ENCODE assay signal across 9 cellular contexts in the genomic region with DNA sequence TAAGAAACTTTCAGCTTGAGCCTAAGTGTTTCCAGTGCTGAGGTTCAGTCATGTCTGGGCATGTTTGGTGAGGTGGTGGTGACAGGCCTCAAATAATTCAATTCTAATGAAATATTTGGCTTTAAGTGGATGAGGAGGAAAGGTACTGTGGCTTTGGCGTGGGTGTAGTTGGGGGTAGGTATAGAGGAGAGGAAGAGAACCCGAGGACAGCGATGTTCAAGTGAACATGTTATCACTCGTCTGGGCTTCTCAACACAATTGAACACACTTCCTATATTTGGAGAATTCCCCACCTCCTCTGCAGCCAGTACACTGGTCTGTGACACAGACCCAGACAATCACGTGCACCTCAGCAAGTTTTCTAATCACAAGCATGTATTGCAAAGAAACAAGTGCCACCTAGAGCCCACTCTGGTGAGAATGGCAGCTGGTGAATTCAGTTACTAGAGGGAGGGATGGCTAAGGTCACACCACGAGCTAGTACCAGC. TPM values are rescaled to one million over a fixed set of nuclear protein-coding genes. Genes with fewer than 3 reads are reported as not detected.
A peak's percentile ranks its signal among the peaks of the same experiment; 100 is the strongest.
DNase-seq lines count a peak whose midpoint lies in the region; ATAC-seq, FAIRE-seq and TF ChIP-seq lines count a peak whose summit lies in the region.
"Had no signal": no experiment of that assay in that cellular context is flagged by ENCODE, and none has a peak within 500 bp of the region (broad histone marks: within the 10 kb centered on the region; RNA-seq: fewer than 3 reads in every experiment).

No MANE protein-coding gene starts in this region.

- H3K27ac Mint-ChIP-seq in activated T-helper 17 cell treated with anti-CD3 and anti-CD28 coated beads, Interleukin-2, amount 50 U/mL, for 72 hours, result peak overlapping the region; percentile 73

- H3K4me3 Mint-ChIP-seq in activated T-helper 17 cell treated with anti-CD3 and anti-CD28 coated beads, Interleukin-2, amount 50 U/mL, for 72 hours, result peak overlapping the region; percentile 59

- H3K4me1 Mint-ChIP-seq in activated T-helper 17 cell treated with anti-CD3 and anti-CD28 coated beads, Interleukin-2, amount 50 U/mL, for 72 hours, result peaks cover 28% of the 10 kb centered on the region

- H3K27me3 ChIP-seq in osteoblast (ENCODE audit: insufficient read depth, low read length) (no peaks in the 10 kb centered on the region), dorsolateral prefrontal cortex (no peaks in the 10 kb centered on the region)

- FAIRE-seq in RCC 7860 (lab: Jason Lieb, UNC), result no peak

- peak; percentile 24; the same call in 1 of the 2 replicates for TF ChIP-seq CTCF in GM12874 (IDR thresholded peaks at IDR 0.05; ENCODE audit: insufficient read depth, low read depth, low read length)
- no peak for TF ChIP-seq CTCF in osteoblast (IDR thresholded peaks at IDR 0.05; ENCODE audit: extremely low read depth, low read depth, low read length)
- TF ChIP-seq CTCF in dorsolateral prefrontal cortex (IDR thresholded peaks at IDR 0.05 in 54 of 56, conservative IDR thresholded peaks at IDR 0.05 in 2 of 56; ENCODE audit: low read depth in 1 of 56, partially characterized antibody in 56 of 56), result no peak

- H3K79me2 ChIP-seq in osteoblast (ENCODE audit: insufficient read depth, low read length), result no peaks in the 10 kb centered on the region

- no peaks in the 10 kb centered on the region for H4K20me1 ChIP-seq in osteoblast (ENCODE audit: insufficient read depth, low read length)

- no peak overlapping the region for H3K4me3 ChIP-seq in osteoblast (ENCODE audit: insufficient read depth, low read length)
- H3K4me3 ChIP-seq in dorsolateral prefrontal cortex, result no peak overlapping the region
- H3K4me3 ChIP-seq: SJSA1 had no signal

- no peaks in the 10 kb centered on the region for H3K36me3 ChIP-seq in osteoblast (ENCODE audit: insufficient read depth, low read length)
- H3K36me3 ChIP-seq: SJSA1 had no signal

- H2AFZ ChIP-seq in osteoblast (ENCODE audit: low read length), result peak overlapping the region; percentile 42

- H3K9me3 Mint-ChIP-seq in activated T-helper 17 cell treated with anti-CD3 and anti-CD28 coated beads, Interleukin-2, amount 50 U/mL, for 72 hours, result no peaks in the 10 kb centered on the region

- intact Hi-C loops in dorsolateral prefrontal cortex (cut with DNase I), result loop anchor here (5.0 to 10.0 kb wide), 3 partner anchors 115 to 273 kb away; partner anchors contain the start of genes IFNG (in 1 of the 2) and IL26 (in 1 of the 2)

- H3K27ac ChIP-seq in osteoblast (ENCODE audit: low read depth, low read length) (no peak overlapping the region), dorsolateral prefrontal cortex (no peak overlapping the region)
- H3K27ac ChIP-seq: SJSA1 had no signal

- H3K4me1 ChIP-seq in osteoblast (ENCODE audit: insufficient read depth, low read length), result no peaks in the 10 kb centered on the region
- H3K4me1 ChIP-seq: SJSA1 had no signal

- DNase-seq in osteoblast (ENCODE audit: insufficient read length, low spot score, missing footprints) (no peak), RCC 7860 (ENCODE audit: low spot score) (no peak), islet precursor cell (no peak), dorsolateral prefrontal cortex (no peak)

- peak; percentile 77 for ATAC-seq in GM19463 (IDR thresholded peaks at IDR 0.05; ENCODE audit: unreplicated experiment)
- peak; percentile 89 for ATAC-seq in HG03442 (IDR thresholded peaks at IDR 0.05; ENCODE audit: unreplicated experiment)
- peak; percentile 68 for ATAC-seq in activated T-helper 17 cell treated with anti-CD3 and anti-CD28 coated beads, Interleukin-2, amount 50 U/mL, for 72 hours (replicated peaks)

- no peaks in the 10 kb centered on the region for H3K27me3 Mint-ChIP-seq in activated T-helper 17 cell treated with anti-CD3 and anti-CD28 coated beads, Interleukin-2, amount 50 U/mL, for 72 hours

- no peaks in the 10 kb centered on the region for H3K9me3 ChIP-seq in osteoblast (ENCODE audit: low read depth, low read length)
- H3K9me3 ChIP-seq: SJSA1 had no signal

- H3K36me3 Mint-ChIP-seq in activated T-helper 17 cell treated with anti-CD3 and anti-CD28 coated beads, Interleukin-2, amount 50 U/mL, for 72 hours (ENCODE audit: low read depth), result no peaks in the 10 kb centered on the region

- H3K4me2 ChIP-seq in osteoblast (ENCODE audit: insufficient read depth, low read length), result no peak overlapping the region

RNA-seq across cellular contexts. Expression of gene IFNG-AS1, which starts 53.0 kb away (rescaled TPM):
- total RNA-seq in activated T-helper 17 cell treated with anti-CD3 and anti-CD28 coated beads, Interleukin-2, amount 50 U/mL, for 72 hours, result not detected
- total RNA-seq in osteoblast (under 0.01 and 0.29 TPM in 2 replicates), dorsolateral prefrontal cortex (1 to 10 TPM in 7 of 120 experiments, under 1 TPM in 75, not detected in 38; 0.25 to 3.6 (median 0.53) TPM)
- total RNA-seq: SJSA1 had no signal
